In genomic region chr3:141444586-141445285, GRCh38 we compare ENCODE assay signal across 1 cellular context.
TF ChIP-seq lines count a peak whose summit lies in the region.

No MANE protein-coding gene starts in this region.

TF ChIP-seq in GM12878, 131 proteins besides CTCF, POLR2A, EP300 and RAD21 (continued from another document):
- TF ChIP-seq HSF1 (IDR thresholded peaks at IDR 0.05; ENCODE audit: low read depth, low read length) (no peak), CBX5 (IDR thresholded peaks at IDR 0.05; ENCODE audit: low read depth) (no peak), BMI1 (IDR thresholded peaks at IDR 0.05; ENCODE audit: borderline replicate concordance) (no peak), SREBF1 (IDR thresholded peaks at IDR 0.05; ENCODE audit: low read length) (no peak), POLR2AphosphoS5 (IDR thresholded peaks at IDR 0.05; ENCODE audit: low read length) (no peak), SUPT20H (IDR thresholded peaks at IDR 0.05; ENCODE audit: borderline replicate concordance, control insufficient read depth, low read depth, low read length) (no peak), STAT1 (conservative IDR thresholded peaks at IDR 0.05) (no peak), KLF5 (IDR thresholded peaks at IDR 0.05; ENCODE audit: partially characterized antibody) (no peak), HDAC2 (IDR thresholded peaks at IDR 0.05) (no peak), ZNF24 (IDR thresholded peaks at IDR 0.05) (no peak)
